21 cellular contexts compared by ENCODE assay signal in the genomic region with DNA sequence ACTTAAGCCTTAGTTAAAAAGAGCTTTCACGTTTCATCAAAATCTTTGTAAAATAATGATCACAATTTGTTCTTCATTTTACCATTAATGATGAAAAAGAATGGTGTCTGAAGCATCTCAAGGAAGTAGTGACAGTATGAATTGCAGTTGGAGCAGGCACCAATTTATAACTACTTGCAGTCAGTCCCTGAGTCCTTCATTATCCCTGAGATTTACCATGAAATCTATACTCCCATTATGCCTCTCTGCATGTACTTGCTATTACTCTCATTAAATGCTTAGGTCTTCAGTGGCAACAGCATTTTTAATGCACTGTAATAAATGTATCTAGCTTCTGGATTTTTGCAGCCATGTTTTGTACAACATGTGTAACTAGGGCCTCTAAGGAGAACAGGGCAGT.
DNase-seq lines count a peak whose midpoint lies in the region; TF ChIP-seq lines count a peak whose summit lies in the region.
"Had no signal": no experiment of that assay in that cellular context is flagged by ENCODE, and none has a peak within 500 bp of the region (broad histone marks: within the 10 kb centered on the region; RNA-seq: fewer than 3 reads in every experiment).

No MANE protein-coding gene starts in this region.

- no peak for TF ChIP-seq POLR2A in adrenal gland (IDR thresholded peaks at IDR 0.05)

- H3K79me2 ChIP-seq in OCI-LY3 (ENCODE audit: low read length), result no peaks in the 10 kb centered on the region

- no peaks in the 10 kb centered on the region for H3K36me3 ChIP-seq in OCI-LY3 (replicated peaks; ENCODE audit: low read depth, low read length)
- no peaks in the 10 kb centered on the region for H3K36me3 ChIP-seq in adrenal gland (replicated peaks in 1 of 2)
- H3K36me3 ChIP-seq: BE2C; BLaER1 treated with 17β-estradiol and CSF1 and Interleukin-3, amounts not matched to agents 10 nM and 100 nM had no signal

- no peaks in the 10 kb centered on the region for H3K27me3 ChIP-seq in OCI-LY3 (ENCODE audit: low read depth, low read length)
- H3K27me3 ChIP-seq in adrenal gland, result no peaks in the 10 kb centered on the region
- H3K27me3 ChIP-seq: BE2C; BLaER1 treated with 17β-estradiol and CSF1 and Interleukin-3, amounts not matched to agents 10 nM and 100 nM had no signal

- peak; percentile 8 for DNase-seq in NCI-H146 (lab: John Stamatoyannopoulos, UW)
- no peak for DNase-seq in NCI-H146 treated with DMSO at 0.1 percent for 48 hours (lab: John Stamatoyannopoulos, UW; ENCODE audit: unreplicated experiment)
- DNase-seq in NCI-H2227 (lab: John Stamatoyannopoulos, UW; ENCODE audit: unreplicated experiment), result peak; percentile 23
- peak; percentile 27 for DNase-seq in retina
- no peak for DNase-seq in NK-92 (lab: John Stamatoyannopoulos, UW; ENCODE audit: unreplicated experiment)
- DNase-seq in adrenal gland, result no peak
- no peak for DNase-seq in AML-193 (lab: John Stamatoyannopoulos, UW)
- DNase-seq: BE2C; CD4-positive, alpha-beta T cell; CD8-positive, alpha-beta memory T cell; DMS 273 treated with DMSO at 0.1 percent for 48 hours; DMS79; EL; GDM1; GM23248; H7; HCEC 1CT had no signal

- H4K20me1 ChIP-seq in OCI-LY3 (ENCODE audit: insufficient read depth, low read length), result no peaks in the 10 kb centered on the region
- H4K20me1 ChIP-seq: BLaER1 treated with 17β-estradiol and CSF1 and Interleukin-3, amounts not matched to agents 10 nM and 100 nM had no signal

- H3K9ac ChIP-seq in OCI-LY3 (ENCODE audit: low read length), result no peak overlapping the region
- H3K9ac ChIP-seq: BLaER1 treated with 17β-estradiol and CSF1 and Interleukin-3, amounts not matched to agents 10 nM and 100 nM; GM23248 had no signal

- no peak overlapping the region for H3K27ac ChIP-seq in OCI-LY3 (ENCODE audit: low read length)
- H3K27ac ChIP-seq in adrenal gland, result no peak overlapping the region
- H3K27ac ChIP-seq: 22Rv1; BLaER1 treated with 17β-estradiol and CSF1 and Interleukin-3, amounts not matched to agents 10 nM and 100 nM; GM23248 had no signal

- no peak for TF ChIP-seq CTCF in OCI-LY3 (IDR thresholded peaks at IDR 0.05; ENCODE audit: low read depth, low read length)
- TF ChIP-seq CTCF in adrenal gland (IDR thresholded peaks at IDR 0.05), result no peak

- H3K4me2 ChIP-seq in OCI-LY3 (ENCODE audit: low read length), result no peak overlapping the region
- H3K4me2 ChIP-seq: BLaER1 treated with 17β-estradiol and CSF1 and Interleukin-3, amounts not matched to agents 10 nM and 100 nM had no signal

- H3K4me1 ChIP-seq in OCI-LY3 (ENCODE audit: low read length) (no peaks in the 10 kb centered on the region), adrenal gland (replicated peaks in 1 of 2) (no peaks in the 10 kb centered on the region)
- H3K4me1 ChIP-seq: BE2C had no signal

- H2AFZ ChIP-seq in OCI-LY3 (ENCODE audit: low read depth, low read length), result peak overlapping the region; percentile 41; the same call in 1 of the 2 replicates
- H2AFZ ChIP-seq: GM23248 had no signal

- H3K9me3 ChIP-seq in OCI-LY3 (ENCODE audit: insufficient read depth, low read length) (no peaks in the 10 kb centered on the region), adrenal gland (replicated peaks in 1 of 3) (no peaks in the 10 kb centered on the region)
- H3K9me3 ChIP-seq: BE2C; BLaER1 treated with 17β-estradiol and CSF1 and Interleukin-3, amounts not matched to agents 10 nM and 100 nM had no signal

- H3K4me3 ChIP-seq in OCI-LY3 (ENCODE audit: low read length) (no peak overlapping the region), adrenal gland (no peak overlapping the region)
- H3K4me3 ChIP-seq: BLaER1 treated with 17β-estradiol and CSF1 and Interleukin-3, amounts not matched to agents 10 nM and 100 nM; GM12878; GM23248 had no signal

- intact Hi-C loops in adrenal gland (cut with DNase I), result no loop called here

- WGBS in adrenal gland, 4 donors, result 72 to 77% (median 75%) methylated on average over 1 of the region's 1 CpG

Comparison
In these comparisons a context has a peak if more than half of its experiments do, and no peak if none do; other contexts are left out.
1. DNase-seq: peak in NCI-H146 (single experiment), NCI-H2227 (single experiment) and retina (single experiment); none in NCI-H146 treated with DMSO at 0.1 percent for 48 hours (single experiment), NK-92 (single experiment), adrenal gland (0 of 7) and AML-193 (0 of 2).